ENCODE assay signal across 25 cellular contexts in the genomic region with DNA sequence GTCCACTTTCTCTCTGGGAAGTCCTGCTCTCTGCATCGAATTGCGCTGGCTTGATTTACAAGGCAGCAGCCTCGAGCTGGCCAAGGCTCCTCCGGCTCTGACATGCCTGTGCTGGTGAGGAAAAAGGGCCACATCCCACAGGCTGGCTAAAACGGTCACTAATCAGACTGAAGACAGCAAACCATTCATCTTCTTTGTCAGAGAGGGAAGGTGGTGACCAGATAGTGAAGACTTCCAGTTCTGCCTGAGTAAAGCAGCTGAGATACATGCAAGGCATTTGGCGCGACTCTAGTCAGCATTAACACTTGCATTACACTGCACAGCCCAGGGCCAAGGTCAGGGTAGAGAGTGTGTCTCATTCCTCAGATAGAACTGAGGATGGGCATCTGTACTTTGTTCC.
DNase-seq lines count a peak whose midpoint lies in the region; ATAC-seq, FAIRE-seq and TF ChIP-seq lines count a peak whose summit lies in the region.
"Had no signal": no experiment of that assay in that cellular context is flagged by ENCODE, and none has a peak within 500 bp of the region (broad histone marks: within the 10 kb centered on the region; RNA-seq: fewer than 3 reads in every experiment).

No MANE protein-coding gene starts in this region.

- H3K79me1 ChIP-seq in H1 (ENCODE audit: low read depth, low read length) (no peaks in the 10 kb centered on the region; the same call in 1 of the 2 replicates), mesenchymal stem cell (replicated peaks; ENCODE audit: low read length, poor library complexity, severe bottlenecking) (no peaks in the 10 kb centered on the region)

- H3K4me1 Mint-ChIP-seq in activated T-helper 2 cell treated with anti-CD3 and anti-CD28 coated beads, Interferon-gamma antibody, Interleukin-2, Interleukin-4, amounts not matched to agents 10 μg/mL and 5 μg/mL and 100 μg/mL, durations not matched to agents 14 hours and 24 hours and 36 hours (ENCODE audit: low read depth): no peaks in the 10 kb centered on the region
- H3K4me1 Mint-ChIP-seq: stimulated activated naive CD8-positive, alpha-beta T cell treated with anti-CD3 and anti-CD28 coated beads, Interleukin-15, amount 100 ng/mL, for 72 hours had no signal

- no peaks in the 10 kb centered on the region for H4K20me1 ChIP-seq in H1 (replicated peaks in 1 of 2; ENCODE audit: control insufficient read depth in 1 of 2, insufficient read depth in 2 of 2, low read length in 2 of 2)
- H4K20me1 ChIP-seq: BLaER1 treated with 17β-estradiol and CSF1 and Interleukin-3, amounts not matched to agents 10 nM and 100 nM had no signal

- H2BK15ac ChIP-seq in H1 (ENCODE audit: low read length): no peak overlapping the region
- no peak overlapping the region for H2BK15ac ChIP-seq in mesenchymal stem cell (ENCODE audit: low read depth, poor library complexity, severe bottlenecking)

- H4K5ac ChIP-seq in H1 (ENCODE audit: insufficient read length, low read depth, low read length): no peak overlapping the region

- H3K56ac ChIP-seq in H1 (replicated peaks; ENCODE audit: insufficient read length, low read depth, low read length): no peak overlapping the region

- H3K23ac ChIP-seq in H1 (ENCODE audit: insufficient read length) (no peak overlapping the region), mesenchymal stem cell (ENCODE audit: low read length in 2 of 2) (no peak overlapping the region)

- H3K9ac ChIP-seq in H1 (replicated peaks in 1 of 4; ENCODE audit: extremely low read depth in 1 of 4, low read depth in 3 of 4, low read length in 3 of 4) (no peak overlapping the region), mesenchymal stem cell (ENCODE audit: low read length) (peak overlapping the region; percentile 47)
- H3K9ac ChIP-seq: BLaER1 treated with 17β-estradiol and CSF1 and Interleukin-3, amounts not matched to agents 10 nM and 100 nM had no signal

- ATAC-seq in Right ventricle myocardium inferior: no peak
- ATAC-seq: activated CD8-positive, alpha-beta T cell treated with anti-CD3 and anti-CD28 coated beads, Interleukin-2, amount 10 ng/mL, durations not matched to agents 7 days and 5 days; effector memory CD8-positive, alpha-beta T cell; naive thymus-derived CD4-positive, alpha-beta T cell; stimulated activated naive CD8-positive, alpha-beta T cell treated with anti-CD3 and anti-CD28 coated beads, Interleukin-15, amount 100 ng/mL, for 72 hours had no signal

- no peaks in the 10 kb centered on the region for H3K79me2 ChIP-seq in H1 (ENCODE audit: control insufficient read depth in 1 of 2, insufficient read depth in 2 of 2, low read length in 2 of 2)

- no peak for TF ChIP-seq RAD21 in H1 (IDR thresholded peaks at IDR 0.05 in 1 of 2, conservative IDR thresholded peaks at IDR 0.05 in 1 of 2; ENCODE audit: low read depth in 2 of 2, low read length in 2 of 2)

- H3K27ac ChIP-seq in left ventricle myocardium inferior (replicated peaks): no peak overlapping the region
- no peak overlapping the region for H3K27ac ChIP-seq in H1 (ENCODE audit: low read depth, low read length)
- H3K27ac ChIP-seq in mesenchymal stem cell (ENCODE audit: low read length, poor library complexity, severe bottlenecking): no peak overlapping the region
- H3K27ac ChIP-seq: BLaER1 treated with 17β-estradiol and CSF1 and Interleukin-3, amounts not matched to agents 10 nM and 100 nM; skin epidermis; upper lobe of left lung had no signal

- CTCF ChIA-PET in H1 (lab: Charles Lee; ENCODE audit: partially characterized antibody): no interaction called here

- H3K36me3 ChIP-seq in left ventricle myocardium inferior (no peaks in the 10 kb centered on the region), H1 (ENCODE audit: control insufficient read depth in 2 of 4, insufficient read depth in 4 of 4, low read length in 3 of 4) (no peaks in the 10 kb centered on the region), mesenchymal stem cell (ENCODE audit: control insufficient read depth in 1 of 2, insufficient read depth in 2 of 2, low read depth in 1 of 2, low read length in 2 of 2) (no peaks in the 10 kb centered on the region)
- H3K36me3 ChIP-seq: BLaER1 treated with 17β-estradiol and CSF1 and Interleukin-3, amounts not matched to agents 10 nM and 100 nM; upper lobe of left lung had no signal

- no peak overlapping the region for H3K4me3 Mint-ChIP-seq in activated T-helper 2 cell treated with anti-CD3 and anti-CD28 coated beads, Interferon-gamma antibody, Interleukin-2, Interleukin-4, amounts not matched to agents 10 μg/mL and 5 μg/mL and 100 μg/mL, durations not matched to agents 14 hours and 24 hours and 36 hours (ENCODE audit: low read depth)
- H3K4me3 Mint-ChIP-seq: activated CD8-positive, alpha-beta T cell treated with anti-CD3 and anti-CD28 coated beads, Interleukin-2, amount 10 ng/mL, durations not matched to agents 7 days and 5 days; activated T-cell treated with anti-CD3 and anti-CD28 coated beads, Interleukin-2, amount 50 U/mL, for 24 hours; effector memory CD8-positive, alpha-beta T cell; naive thymus-derived CD4-positive, alpha-beta T cell; stimulated activated naive CD8-positive, alpha-beta T cell treated with anti-CD3 and anti-CD28 coated beads, Interleukin-15, amount 100 ng/mL, for 72 hours had no signal

- no peak for FAIRE-seq in H1 (lab: Jason Lieb, UNC)
- FAIRE-seq: islet of Langerhans had no signal

- TF ChIP-seq POLR2A in H1 (IDR thresholded peaks at IDR 0.05; ENCODE audit: control extremely low read depth in 1 of 2, low read depth in 2 of 2, low read length in 2 of 2): no peak

- H2AFZ ChIP-seq in H1 (ENCODE audit: low read length) (peak overlapping the region; percentile 47), mesenchymal stem cell (ENCODE audit: low read depth, low read length) (no peak overlapping the region)

- H3K4me3 ChIP-seq in left ventricle myocardium inferior (no peak overlapping the region), H1 (ENCODE audit: extremely low read depth in 1 of 4, insufficient read depth in 2 of 4, low read depth in 3 of 4, low read length in 4 of 4) (no peak overlapping the region), mesenchymal stem cell (ENCODE audit: insufficient read depth in 1 of 2, low read depth in 1 of 2, low read length in 2 of 2) (no peak overlapping the region)
- H3K4me3 ChIP-seq: BLaER1 treated with 17β-estradiol and CSF1 and Interleukin-3, amounts not matched to agents 10 nM and 100 nM; skin epidermis; upper lobe of left lung had no signal

- H3K9me3 ChIP-seq in left ventricle myocardium inferior (replicated peaks): no peaks in the 10 kb centered on the region
- no peaks in the 10 kb centered on the region for H3K9me3 ChIP-seq in H1 (ENCODE audit: insufficient read depth in 2 of 2, low read depth in 1 of 2, low read length in 1 of 2)
- H3K9me3 ChIP-seq in mesenchymal stem cell (ENCODE audit: control insufficient read depth, low read length): no peaks in the 10 kb centered on the region
- H3K9me3 ChIP-seq: BLaER1 treated with 17β-estradiol and CSF1 and Interleukin-3, amounts not matched to agents 10 nM and 100 nM; upper lobe of left lung had no signal

- no peaks in the 10 kb centered on the region for H3K9me3 Mint-ChIP-seq in activated T-helper 2 cell treated with anti-CD3 and anti-CD28 coated beads, Interferon-gamma antibody, Interleukin-2, Interleukin-4, amounts not matched to agents 10 μg/mL and 5 μg/mL and 100 μg/mL, durations not matched to agents 14 hours and 24 hours and 36 hours
- H3K9me3 Mint-ChIP-seq: activated T-cell treated with anti-CD3 and anti-CD28 coated beads, Interleukin-2, amount 50 U/mL, for 24 hours; effector memory CD8-positive, alpha-beta T cell; stimulated activated naive CD8-positive, alpha-beta T cell treated with anti-CD3 and anti-CD28 coated beads, Interleukin-15, amount 100 ng/mL, for 72 hours had no signal

- no peaks in the 10 kb centered on the region for H3K27me3 Mint-ChIP-seq in activated T-helper 2 cell treated with anti-CD3 and anti-CD28 coated beads, Interferon-gamma antibody, Interleukin-2, Interleukin-4, amounts not matched to agents 10 μg/mL and 5 μg/mL and 100 μg/mL, durations not matched to agents 14 hours and 24 hours and 36 hours (ENCODE audit: low read depth)
- H3K27me3 Mint-ChIP-seq: effector memory CD8-positive, alpha-beta T cell; stimulated activated naive CD8-positive, alpha-beta T cell treated with anti-CD3 and anti-CD28 coated beads, Interleukin-15, amount 100 ng/mL, for 72 hours had no signal

- no peak overlapping the region for H3K18ac ChIP-seq in H1 (ENCODE audit: extremely low read depth, low read length)
- H3K18ac ChIP-seq in mesenchymal stem cell (ENCODE audit: low read depth in 1 of 2, low read length in 2 of 2): peak overlapping the region in 1 of 2 experiments; percentile 28

- H3K4me1 ChIP-seq in left ventricle myocardium inferior: no peaks in the 10 kb centered on the region
- H3K4me1 ChIP-seq in H1 (replicated peaks in 1 of 4; ENCODE audit: control insufficient read depth in 3 of 4, insufficient read depth in 4 of 4, low read length in 3 of 4): no peaks in the 10 kb centered on the region; a peak in 1 of 7 replicates
- no peaks in the 10 kb centered on the region for H3K4me1 ChIP-seq in mesenchymal stem cell (ENCODE audit: control insufficient read depth, insufficient read depth, low read depth, low read length)
- H3K4me1 ChIP-seq: BLaER1 treated with 17β-estradiol and CSF1 and Interleukin-3, amounts not matched to agents 10 nM and 100 nM; upper lobe of left lung had no signal

- H2BK5ac ChIP-seq in H1 (ENCODE audit: low read depth, low read length) (no peak overlapping the region), mesenchymal stem cell (ENCODE audit: low read depth, low read length, poor library complexity, severe bottlenecking) (no peak overlapping the region)

- TF ChIP-seq CTCF in left ventricle myocardium inferior (IDR thresholded peaks at IDR 0.05; ENCODE audit: borderline replicate concordance): no peak
- no peak for TF ChIP-seq CTCF in H1 (IDR thresholded peaks at IDR 0.05; ENCODE audit: control extremely low read depth in 1 of 3, insufficient read depth in 1 of 3, low read depth in 1 of 3, low read length in 3 of 3)

- no peak overlapping the region for H2BK12ac ChIP-seq in H1 (ENCODE audit: low read depth, low read length)
- no peak overlapping the region for H2BK12ac ChIP-seq in mesenchymal stem cell (ENCODE audit: low read length in 2 of 2)

- no peak overlapping the region for H2AK5ac ChIP-seq in H1 (ENCODE audit: low read depth, low read length)
- H2AK5ac ChIP-seq in mesenchymal stem cell (ENCODE audit: low read length, severe bottlenecking): no peak overlapping the region

- no peak overlapping the region for H4K91ac ChIP-seq in H1 (replicated peaks; ENCODE audit: insufficient read length, low read length)
- no peak overlapping the region for H4K91ac ChIP-seq in mesenchymal stem cell (ENCODE audit: low read length)

- no peak overlapping the region for H3K27ac Mint-ChIP-seq in activated T-helper 2 cell treated with anti-CD3 and anti-CD28 coated beads, Interferon-gamma antibody, Interleukin-2, Interleukin-4, amounts not matched to agents 10 μg/mL and 5 μg/mL and 100 μg/mL, durations not matched to agents 14 hours and 24 hours and 36 hours
- H3K27ac Mint-ChIP-seq: activated CD8-positive, alpha-beta T cell treated with anti-CD3 and anti-CD28 coated beads, Interleukin-2, amount 10 ng/mL, durations not matched to agents 7 days and 5 days; activated T-cell treated with anti-CD3 and anti-CD28 coated beads, Interleukin-2, amount 50 U/mL, for 24 hours; effector memory CD8-positive, alpha-beta T cell; naive thymus-derived CD4-positive, alpha-beta T cell; stimulated activated naive CD8-positive, alpha-beta T cell treated with anti-CD3 and anti-CD28 coated beads, Interleukin-15, amount 100 ng/mL, for 72 hours had no signal

- no peak overlapping the region for H2BK20ac ChIP-seq in H1 (ENCODE audit: low read length)

- H3K27me3 ChIP-seq in left ventricle myocardium inferior (ENCODE audit: low read depth): no peaks in the 10 kb centered on the region
- H3K27me3 ChIP-seq in H1 (replicated peaks in 1 of 4; ENCODE audit: control insufficient read depth in 3 of 4, extremely low read depth in 1 of 4, insufficient read depth in 3 of 4, low read length in 3 of 4): no peaks in the 10 kb centered on the region
- no peaks in the 10 kb centered on the region for H3K27me3 ChIP-seq in mesenchymal stem cell (ENCODE audit: control insufficient read depth in 1 of 2, insufficient read depth in 1 of 2, low read length in 2 of 2)
- H3K27me3 ChIP-seq: BLaER1 treated with 17β-estradiol and CSF1 and Interleukin-3, amounts not matched to agents 10 nM and 100 nM; upper lobe of left lung had no signal

- H3K36me3 Mint-ChIP-seq in activated T-helper 2 cell treated with anti-CD3 and anti-CD28 coated beads, Interferon-gamma antibody, Interleukin-2, Interleukin-4, amounts not matched to agents 10 μg/mL and 5 μg/mL and 100 μg/mL, durations not matched to agents 14 hours and 24 hours and 36 hours (ENCODE audit: low read depth): no peaks in the 10 kb centered on the region
- H3K36me3 Mint-ChIP-seq: naive thymus-derived CD4-positive, alpha-beta T cell had no signal

- TF ChIP-seq EP300 in H1 (IDR thresholded peaks at IDR 0.05; ENCODE audit: borderline replicate concordance in 1 of 2, low read depth in 2 of 2, low read length in 2 of 2): no peak

- intact Hi-C loops in Right ventricle myocardium inferior (cut with DNase I) (no loop called here), left ventricle myocardium inferior (cut with micrococcal nuclease) (no loop called here)
- intact Hi-C loops in activated T-helper 2 cell treated with anti-CD3 and anti-CD28 coated beads, Interferon-gamma antibody, Interleukin-2, Interleukin-4, amounts not matched to agents 10 μg/mL and 5 μg/mL and 100 μg/mL, durations not matched to agents 14 hours and 24 hours and 36 hours (cut with micrococcal nuclease): no loop called here

- H3K4ac ChIP-seq in H1 (replicated peaks; ENCODE audit: insufficient read length, low read depth, low read length) (no peak overlapping the region), mesenchymal stem cell (ENCODE audit: low read depth in 1 of 2, low read length in 2 of 2) (no peak overlapping the region)

- DNase-seq in Right ventricle myocardium inferior (ENCODE audit: missing footprints) (peak; percentile 58), left ventricle myocardium inferior (no peak), H1 (ENCODE audit: low read depth in 1 of 2, low spot score in 2 of 2) (no peak), mesenchymal stem cell (peak; percentile 67), medulla oblongata (ENCODE audit: extremely low spot score) (no peak), NCI-H2029 treated with DMSO at 0.1 percent for 48 hours (lab: John Stamatoyannopoulos, UW) (no peak)
- DNase-seq in activated naive CD4-positive, alpha-beta T cell (lab: John Stamatoyannopoulos, UW): no peak
- no peak for DNase-seq in activated T-helper 2 cell treated with anti-CD3 and anti-CD28 coated beads, Interferon-gamma antibody, Interleukin-2, Interleukin-4, amounts not matched to agents 10 μg/mL and 5 μg/mL and 100 μg/mL, durations not matched to agents 14 hours and 24 hours and 36 hours (ENCODE audit: low spot score)
- DNase-seq: activated CD8-positive, alpha-beta T cell treated with anti-CD3 and anti-CD28 coated beads, Interleukin-2, amount 10 ng/mL, durations not matched to agents 7 days and 5 days; activated naive CD4-positive, alpha-beta T cell treated with anti-CD3 and anti-CD28 coated beads, Interleukin-2, amount 50 U/mL, for 16 hours; activated T-cell treated with anti-CD3 and anti-CD28 coated beads, Interleukin-2, amount 50 U/mL, for 24 hours; effector memory CD8-positive, alpha-beta T cell; hippocampal formation; naive thymus-derived CD4-positive, alpha-beta T cell; NCI-H1436 treated with DMSO at 0.1 percent for 48 hours; NCI-H2171 treated with DMSO at 0.1 percent for 48 hours; NCI-H526 treated with DMSO at 0.1 percent for 48 hours; posterior cingulate gyrus; RPMI8226; stimulated activated CD4-positive, alpha-beta T cell treated with anti-CD3 and anti-CD28 coated beads, Interleukin-2, amount 100 ng/mL, for 48 hours; stimulated activated naive CD8-positive, alpha-beta T cell treated with anti-CD3 and anti-CD28 coated beads, Interleukin-15, amount 100 ng/mL, for 72 hours had no signal

- H3K4me2 ChIP-seq in H1 (ENCODE audit: insufficient read depth in 1 of 2, low read depth in 2 of 2, low read length in 2 of 2) (no peak overlapping the region), mesenchymal stem cell (ENCODE audit: low read length, poor library complexity, severe bottlenecking) (no peak overlapping the region)
- H3K4me2 ChIP-seq: BLaER1 treated with 17β-estradiol and CSF1 and Interleukin-3, amounts not matched to agents 10 nM and 100 nM had no signal

- no peaks in the 10 kb centered on the region for H3K23me2 ChIP-seq in H1 (ENCODE audit: low read depth, low read length)

- H2BK120ac ChIP-seq in H1 (replicated peaks; ENCODE audit: low read depth, low read length) (no peak overlapping the region), mesenchymal stem cell (ENCODE audit: low read depth, low read length) (no peak overlapping the region)

- WGBS in H1 (ENCODE audit: extremely low coverage in 1 of 2, insufficient coverage in 1 of 2, insufficient read length in 1 of 2, insufficient replicate concordance in 2 of 2, low coverage in 1 of 2, low lambda C conversion rate in 2 of 2, missing lambda C conversion rate in 1 of 2), 2 experiments: 83% methylated on average over 7 of the region's 7 CpGs; no CpG with 5 or more reads in 1 of the 2 experiments
- 5% methylated on average over 7 of the region's 7 CpGs for WGBS in mesenchymal stem cell

- H4K8ac ChIP-seq in H1 (ENCODE audit: extremely low read depth, insufficient read depth, low read length) (no peak overlapping the region), mesenchymal stem cell (ENCODE audit: low read length) (peak overlapping the region; percentile 66)

- H3K14ac ChIP-seq in H1 (ENCODE audit: insufficient read length) (no peak overlapping the region), mesenchymal stem cell (ENCODE audit: low read length in 2 of 2) (no peak overlapping the region)

- POLR2A ChIA-PET in H1 (lab: Charles Lee; ENCODE audit: partially characterized antibody): no interaction called here

Comparison
In these comparisons a context has a peak if more than half of its experiments do, and no peak if none do; other contexts are left out.
1. DNase-seq: peak in Right ventricle myocardium inferior (single experiment) and mesenchymal stem cell (single experiment); none in left ventricle myocardium inferior (single experiment), H1 (0 of 2), activated naive CD4-positive, alpha-beta T cell (0 of 4), activated T-helper 2 cell treated with anti-CD3 and anti-CD28 coated beads, Interferon-gamma antibody, Interleukin-2, Interleukin-4, amounts not matched to agents 10 μg/mL and 5 μg/mL and 100 μg/mL, durations not matched to agents 14 hours and 24 hours and 36 hours (single experiment), medulla oblongata (single experiment) and NCI-H2029 treated with DMSO at 0.1 percent for 48 hours (single experiment).